In genomic region chr10:62584216-62584615, GRCh38 we compare ENCODE assay signal across 15 cellular contexts.
DNase-seq lines count a peak whose midpoint lies in the region; ATAC-seq and TF ChIP-seq lines count a peak whose summit lies in the region.
"Had no signal": no experiment of that assay in that cellular context is flagged by ENCODE, and none has a peak within 500 bp of the region (broad histone marks: within the 10 kb centered on the region; RNA-seq: fewer than 3 reads in every experiment).

No MANE protein-coding gene starts in this region.

- TF ChIP-seq RAD21 in SK-N-SH (IDR thresholded peaks at IDR 0.05; ENCODE audit: low read length), result no peak

- TF ChIP-seq CTCF in heart left ventricle (IDR thresholded peaks at IDR 0.05) (no peak), SK-N-SH (IDR thresholded peaks at IDR 0.05) (no peak), gastroesophageal sphincter (IDR thresholded peaks at IDR 0.05) (no peak)

- H3K27ac ChIP-seq in heart left ventricle, result peak overlapping the region in 9 of 12 donors; percentile 14 to 82 (median 63)
- H3K27ac ChIP-seq in SK-N-SH (ENCODE audit: low read depth in 2 of 2, low read length in 1 of 2), result peak overlapping the region; percentile 84 to 96; a peak in 3 of 4 replicates
- H3K27ac ChIP-seq in gastroesophageal sphincter, result peak overlapping the region in 3 of 4 donors; percentile 46 to 67 (median 48)
- peak overlapping the region; percentile 45 for H3K27ac ChIP-seq in subcutaneous abdominal adipose tissue (ENCODE audit: low read depth, low read length)
- H3K27ac ChIP-seq: A549, SK-N-MC had no signal

- H3K9ac ChIP-seq in SK-N-SH (no peak overlapping the region), subcutaneous abdominal adipose tissue (ENCODE audit: low read length in 5 of 5) (no peak overlapping the region)

- no peak for ATAC-seq in heart left ventricle
- no peak for ATAC-seq in Right ventricle myocardium inferior
- ATAC-seq in gastroesophageal sphincter, result no peak
- no peak for ATAC-seq in GM19397 (IDR thresholded peaks at IDR 0.05; ENCODE audit: unreplicated experiment)
- ATAC-seq: A549 had no signal

- no peak for TF ChIP-seq POLR2A in heart left ventricle (IDR thresholded peaks at IDR 0.05)
- no peak for TF ChIP-seq POLR2A in gastroesophageal sphincter (IDR thresholded peaks at IDR 0.05)

- H3K4me3 ChIP-seq in heart left ventricle, result no peak overlapping the region
- H3K4me3 ChIP-seq in SK-N-SH (ENCODE audit: low read depth in 2 of 2, low read length in 1 of 2), result no peak overlapping the region
- H3K4me3 ChIP-seq in gastroesophageal sphincter, result no peak overlapping the region
- no peak overlapping the region for H3K4me3 ChIP-seq in subcutaneous abdominal adipose tissue (ENCODE audit: low read depth in 1 of 5, low read length in 5 of 5)
- H3K4me3 ChIP-seq: A549, SK-N-MC had no signal

- H3K9me3 ChIP-seq in heart left ventricle (peaks cover 0 to 4% (median 0%) of the 10 kb centered on the region in 12 donors), SK-N-SH (0 out of 2 replicates have a peak, but pooled peaks cover 4% of the 10 kb centered on the region), gastroesophageal sphincter (no peaks in the 10 kb centered on the region), subcutaneous abdominal adipose tissue (ENCODE audit: control insufficient read depth in 5 of 5, low read length in 5 of 5) (peaks cover 0 to 4% (median 0%) of the 10 kb centered on the region in 5 donors)
- H3K9me3 ChIP-seq: A549 had no signal

- WGBS in heart left ventricle, 4 donors, result 77 to 80% (median 78%) methylated on average over 2 of the region's 2 CpGs
- 63% methylated on average over 2 of the region's 2 CpGs for WGBS in SK-N-SH (ENCODE audit: low lambda C conversion rate)
- WGBS in gastroesophageal sphincter (ENCODE audit: low coverage in 1 of 2), 2 donors, result 45 to 65% methylated on average over 2 of the region's 2 CpGs

- no peaks in the 10 kb centered on the region for H3K27me3 ChIP-seq in heart left ventricle
- H3K27me3 ChIP-seq in SK-N-SH (ENCODE audit: insufficient read depth), result no peaks in the 10 kb centered on the region
- no peaks in the 10 kb centered on the region for H3K27me3 ChIP-seq in gastroesophageal sphincter
- no peaks in the 10 kb centered on the region for H3K27me3 ChIP-seq in subcutaneous abdominal adipose tissue (ENCODE audit: control insufficient read depth in 5 of 5, insufficient read depth in 4 of 5, low read length in 5 of 5)

- H3K36me3 ChIP-seq in heart left ventricle, result no peaks in the 10 kb centered on the region
- no peaks in the 10 kb centered on the region for H3K36me3 ChIP-seq in SK-N-SH (replicated peaks in 1 of 2; ENCODE audit: control insufficient read depth in 1 of 2, insufficient read depth in 2 of 2, low read length in 1 of 2)
- no peaks in the 10 kb centered on the region for H3K36me3 ChIP-seq in gastroesophageal sphincter
- H3K36me3 ChIP-seq in subcutaneous abdominal adipose tissue (ENCODE audit: control insufficient read depth in 5 of 5, insufficient read depth in 5 of 5, low read length in 5 of 5), result no peaks in the 10 kb centered on the region

- POLR2A ChIA-PET in SK-N-SH (lab: Yijun Ruan, JAX), result no interaction called here

- peak overlapping the region; percentile 71; the same call in 1 of the 2 replicates for H3K4me2 ChIP-seq in SK-N-SH
- H3K4me2 ChIP-seq: A549 had no signal

- H2AFZ ChIP-seq in SK-N-SH (ENCODE audit: low read depth), result no peak overlapping the region

- DNase-seq in heart left ventricle, result no peak
- no peak for DNase-seq in Right ventricle myocardium inferior (ENCODE audit: missing footprints)
- no peak for DNase-seq in SK-N-SH
- DNase-seq in globus pallidus (ENCODE audit: low spot score), result no peak
- DNase-seq in stimulated activated CD4-positive, alpha-beta T cell treated with anti-CD3 and anti-CD28 coated beads, Interleukin-1b, Interleukin-23, amount 100 ng/mL, for 48 hours, result no peak
- DNase-seq: activated CD8-positive, alpha-beta memory T cell treated with anti-CD3 and anti-CD28 coated beads for 24 hours; aorta; glutamatergic neuron; KG1; naive B cell had no signal

- H4K20me1 ChIP-seq in SK-N-SH (ENCODE audit: insufficient read depth), result no peaks in the 10 kb centered on the region

- H3K4me1 ChIP-seq in heart left ventricle, result peaks cover 0 to 37% (median 3%) of the 10 kb centered on the region in 12 donors
- peaks cover 0 to 37% of the 10 kb centered on the region in 2 experiments for H3K4me1 ChIP-seq in SK-N-SH (ENCODE audit: control insufficient read depth in 1 of 2, insufficient read depth in 2 of 2, low read depth in 1 of 2, low read length in 1 of 2)
- H3K4me1 ChIP-seq in gastroesophageal sphincter, result peaks cover 0 to 35% (median 12%) of the 10 kb centered on the region in 3 donors
- peaks cover 2 to 41% (median 30%) of the 10 kb centered on the region in 5 donors for H3K4me1 ChIP-seq in subcutaneous abdominal adipose tissue (ENCODE audit: control insufficient read depth in 5 of 5, insufficient read depth in 5 of 5, low read length in 5 of 5)
- H3K4me1 ChIP-seq: A549 had no signal

- H3F3A ChIP-seq in SK-N-SH (replicated peaks; ENCODE audit: insufficient read depth), result peaks cover 40% of the 10 kb centered on the region

- intact Hi-C loops in heart left ventricle (cut with DNase I) (no loop called here), Right ventricle myocardium inferior (cut with DNase I) (no loop called here)

- no peak; a peak in 1 of 4 replicates for TF ChIP-seq EP300 in SK-N-SH (IDR thresholded peaks at IDR 0.05; ENCODE audit: borderline replicate concordance in 1 of 2, low read depth in 1 of 2, low read length in 1 of 2)
- TF ChIP-seq EP300 in gastroesophageal sphincter (IDR thresholded peaks at IDR 0.05), result no peak

- CTCF ChIA-PET in SK-N-SH (lab: Yijun Ruan, JAX), result interaction anchor here (1.4 to 1.9 kb wide), 3 partner anchors 9 to 147 kb away, joined by 3 to 8 read pairs (median 6); no protein-coding TSS in a partner anchor

- H3K79me2 ChIP-seq in SK-N-SH (ENCODE audit: insufficient read depth), result no peaks in the 10 kb centered on the region

- H3K9me2 ChIP-seq in SK-N-SH, result no peaks in the 10 kb centered on the region

TF ChIP-seq in SK-N-SH, 30 proteins besides CTCF, POLR2A, EP300 and RAD21:
- TF ChIP-seq PBX3 (IDR thresholded peaks at IDR 0.05) (0 out of 2 replicates have a peak, but pooled peaks have one; percentile 9), CHD2 (IDR thresholded peaks at IDR 0.05; ENCODE audit: low read length, partially characterized antibody) (no peak), TCF12 (IDR thresholded peaks at IDR 0.05) (peak; percentile 55; the same call in 1 of the 2 replicates), TEAD4 (IDR thresholded peaks at IDR 0.05; ENCODE audit: borderline replicate concordance, insufficient read depth) (peak; percentile 53; the same call in 1 of the 2 replicates), GATA2 (CRISPR knock-in tag; IDR thresholded peaks at IDR 0.05) (no peak), NFIC (IDR thresholded peaks at IDR 0.05; ENCODE audit: borderline replicate concordance) (no peak), JUND (IDR thresholded peaks at IDR 0.05) (peak; percentile 37; the same call in 1 of the 2 replicates), IRF3 (IDR thresholded peaks at IDR 0.05; ENCODE audit: low read depth, low read length) (no peak), RXRA (IDR thresholded peaks at IDR 0.05; ENCODE audit: borderline replicate concordance, low read depth) (peak; percentile 57; the same call in 1 of the 2 replicates), FOXM1 (IDR thresholded peaks at IDR 0.05; ENCODE audit: low read depth) (0 out of 2 replicates have a peak, but pooled peaks have one; percentile 24), SIN3A (IDR thresholded peaks at IDR 0.05; ENCODE audit: borderline replicate concordance, low read depth, low read length) (no peak)
